ENCODE assay signal across 19 cellular contexts in genomic region chr7:122844191-122844988, GRCh38. TPM values are rescaled to one million over a fixed set of nuclear protein-coding genes. Genes with fewer than 3 reads are reported as not detected.
"Had no signal": no experiment of that assay in that cellular context is flagged by ENCODE, and none has a peak within 500 bp of the region (broad histone marks: within the 10 kb centered on the region; RNA-seq: fewer than 3 reads in every experiment).

No MANE protein-coding gene starts in this region.

- H3K4me1 ChIP-seq: ascending aorta, breast epithelium had no signal

- H3K9me3 ChIP-seq: ascending aorta, breast epithelium had no signal

- H3K27ac ChIP-seq: ascending aorta, breast epithelium had no signal

- H3K27me3 ChIP-seq: ascending aorta, breast epithelium had no signal

- H3K9me3 Mint-ChIP-seq: activated B cell treated with CpG ODN at 0.5 μM for 24 hours; activated CD8-positive, alpha-beta T cell treated with anti-CD3 and anti-CD28 coated beads for 36 hours; activated T-cell treated with anti-CD3 and anti-CD28 coated beads, Interleukin-2, amount 50 U/mL, for 24 hours; nephron progenitor cell had no signal

- H3K36me3 ChIP-seq: ascending aorta, breast epithelium had no signal

- ATAC-seq: activated CD8-positive, alpha-beta T cell treated with anti-CD3 and anti-CD28 coated beads for 36 hours; left lobe of liver; stimulated activated naive B cell treated with anti-CD40 and anti-IgM and Interleukin-4, amounts not matched to agents 10 μg/mL and 1 μg/mL and 100 μg/mL, for 72 hours; T-cell had no signal

- H3K27me3 Mint-ChIP-seq: activated B cell treated with CpG ODN at 0.5 μM for 24 hours; activated CD8-positive, alpha-beta T cell treated with anti-CD3 and anti-CD28 coated beads for 36 hours; activated naive CD4-positive, alpha-beta T cell treated with anti-CD3 and anti-CD28 coated beads, Interleukin-2, amount 10 ng/mL, durations not matched to agents 7 days and 5 days; activated T-cell treated with anti-CD3 and anti-CD28 coated beads, Interleukin-2, amount 50 U/mL, for 24 hours; stimulated activated naive B cell treated with anti-CD40 and anti-IgM and Interleukin-4, amounts not matched to agents 10 μg/mL and 1 μg/mL and 100 μg/mL, for 72 hours; T-cell had no signal

- DNase-seq: activated B cell treated with CpG ODN at 0.5 μM for 24 hours; activated CD4-positive, alpha-beta T cell treated with anti-CD3 and anti-CD28 coated beads for 48 hours; activated CD8-positive, alpha-beta T cell treated with anti-CD3 and anti-CD28 coated beads for 36 hours; activated naive CD4-positive, alpha-beta T cell treated with anti-CD3 and anti-CD28 coated beads, Interleukin-2, amount 10 ng/mL, durations not matched to agents 7 days and 5 days; activated T-cell treated with anti-CD3 and anti-CD28 coated beads, Interleukin-2, amount 50 U/mL, for 24 hours; cortex of kidney; effector CD8-positive, alpha-beta T cell; foreskin fibroblast; hippocampal formation; kidney; mammary epithelial cell; nephron progenitor cell; nucleus accumbens; posterior cingulate gyrus; stimulated activated naive B cell treated with anti-CD40 and anti-IgM and Interleukin-4, amounts not matched to agents 10 μg/mL and 1 μg/mL and 100 μg/mL, for 72 hours; T-cell had no signal

- H3K27ac Mint-ChIP-seq: activated B cell treated with CpG ODN at 0.5 μM for 24 hours; activated CD8-positive, alpha-beta T cell treated with anti-CD3 and anti-CD28 coated beads for 36 hours; activated naive CD4-positive, alpha-beta T cell treated with anti-CD3 and anti-CD28 coated beads, Interleukin-2, amount 10 ng/mL, durations not matched to agents 7 days and 5 days; activated T-cell treated with anti-CD3 and anti-CD28 coated beads, Interleukin-2, amount 50 U/mL, for 24 hours; nephron progenitor cell; stimulated activated naive B cell treated with anti-CD40 and anti-IgM and Interleukin-4, amounts not matched to agents 10 μg/mL and 1 μg/mL and 100 μg/mL, for 72 hours; T-cell had no signal

- H3K4me1 Mint-ChIP-seq: activated B cell treated with CpG ODN at 0.5 μM for 24 hours; activated naive CD4-positive, alpha-beta T cell treated with anti-CD3 and anti-CD28 coated beads, Interleukin-2, amount 10 ng/mL, durations not matched to agents 7 days and 5 days; nephron progenitor cell; stimulated activated naive B cell treated with anti-CD40 and anti-IgM and Interleukin-4, amounts not matched to agents 10 μg/mL and 1 μg/mL and 100 μg/mL, for 72 hours; T-cell had no signal

- H3K36me3 Mint-ChIP-seq: activated naive CD4-positive, alpha-beta T cell treated with anti-CD3 and anti-CD28 coated beads, Interleukin-2, amount 10 ng/mL, durations not matched to agents 7 days and 5 days; stimulated activated naive B cell treated with anti-CD40 and anti-IgM and Interleukin-4, amounts not matched to agents 10 μg/mL and 1 μg/mL and 100 μg/mL, for 72 hours; T-cell had no signal

- FAIRE-seq: kidney had no signal

- H3K4me3 ChIP-seq: ascending aorta, breast epithelium had no signal

- H3K4me3 Mint-ChIP-seq: activated B cell treated with CpG ODN at 0.5 μM for 24 hours; activated CD8-positive, alpha-beta T cell treated with anti-CD3 and anti-CD28 coated beads for 36 hours; activated naive CD4-positive, alpha-beta T cell treated with anti-CD3 and anti-CD28 coated beads, Interleukin-2, amount 10 ng/mL, durations not matched to agents 7 days and 5 days; activated T-cell treated with anti-CD3 and anti-CD28 coated beads, Interleukin-2, amount 50 U/mL, for 24 hours; nephron progenitor cell; stimulated activated naive B cell treated with anti-CD40 and anti-IgM and Interleukin-4, amounts not matched to agents 10 μg/mL and 1 μg/mL and 100 μg/mL, for 72 hours; T-cell had no signal

RNA-seq across cellular contexts. Expression of gene CADPS2, which starts 41.9 kb away (rescaled TPM):
- total RNA-seq: activated B cell treated with CpG ODN at 0.5 μM for 24 hours; activated CD8-positive, alpha-beta T cell treated with anti-CD3 and anti-CD28 coated beads for 36 hours had no signal
